8 cellular contexts compared by ENCODE assay signal in the genomic region with DNA sequence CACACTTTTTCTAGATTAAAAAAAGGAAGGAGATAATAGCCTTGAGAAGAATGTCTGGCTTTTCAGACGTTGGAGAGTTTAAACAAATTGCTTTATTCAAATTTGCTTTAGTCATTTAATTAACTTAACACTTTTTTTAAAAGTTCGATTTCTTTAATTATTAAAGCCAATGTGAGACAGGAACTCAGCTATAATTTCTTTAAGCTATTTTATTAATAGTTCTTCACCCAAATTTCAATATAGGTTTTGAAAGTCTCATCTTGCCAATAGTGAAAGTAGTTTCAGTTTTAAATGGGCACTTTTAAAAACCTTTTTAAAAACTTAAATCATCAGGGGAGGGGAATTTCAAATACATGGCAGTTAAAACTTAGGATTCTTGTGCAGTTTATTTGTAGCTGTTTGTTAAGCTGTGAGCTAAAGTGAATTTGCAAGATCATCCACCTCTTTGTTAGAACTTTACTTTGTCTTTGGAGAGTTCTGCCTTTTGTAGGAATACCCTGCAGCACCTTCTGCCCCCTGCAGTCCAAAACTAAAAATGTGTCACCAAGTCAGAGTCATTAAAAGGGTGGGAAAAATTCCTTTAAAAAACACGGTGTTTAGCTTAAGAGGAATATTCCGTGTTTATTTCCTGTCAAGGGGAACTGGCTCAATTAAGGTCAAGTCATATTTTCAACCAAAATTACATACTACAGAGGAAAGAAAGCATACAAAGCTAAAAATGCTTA. TPM values are rescaled to one million over a fixed set of nuclear protein-coding genes. Genes with fewer than 3 reads are reported as not detected.
DNase-seq lines count a peak whose midpoint lies in the region; ATAC-seq, FAIRE-seq and TF ChIP-seq lines count a peak whose summit lies in the region.

No MANE protein-coding gene starts in this region.

- no peak for ATAC-seq in left cardiac atrium
- ATAC-seq in natural killer cell, result peak in 2 of 3 donors; percentile 22 to 30
- no peak for ATAC-seq in GM21360 (IDR thresholded peaks at IDR 0.05; ENCODE audit: unreplicated experiment)

- H3K27me3 ChIP-seq in cardiac muscle cell, result no peaks in the 10 kb centered on the region

- FAIRE-seq in endometrium (lab: Jason Lieb, UNC), result peak; percentile 54

- peak overlapping the region; percentile 99 to 100 for H3K27ac Mint-ChIP-seq in natural killer cell

- peaks cover 6% of the 10 kb centered on the region for H3K36me3 Mint-ChIP-seq in natural killer cell

- H3K4me3 ChIP-seq in cardiac muscle cell, result peak overlapping the region; percentile 97

- no peaks in the 10 kb centered on the region for H3K27me3 Mint-ChIP-seq in natural killer cell (ENCODE audit: low read depth in 2 of 2)

- TF ChIP-seq CTCF in cardiac muscle cell (IDR thresholded peaks at IDR 0.05; ENCODE audit: low read depth, low read length), result peak; percentile 67
- TF ChIP-seq CTCF in natural killer cell (IDR thresholded peaks at IDR 0.05), result peak; percentile 73

- no peaks in the 10 kb centered on the region for H3K9me3 Mint-ChIP-seq in natural killer cell

- peaks cover 33% of the 10 kb centered on the region for H3K36me3 ChIP-seq in cardiac muscle cell

- peak overlapping the region; percentile 94 for H3K27ac ChIP-seq in cardiac muscle cell

- peaks cover 18% of the 10 kb centered on the region for H3K4me1 ChIP-seq in cardiac muscle cell (ENCODE audit: low read depth)

- intact Hi-C loops in left cardiac atrium (cut with DNase I) (loop anchor here (5.0 to 10.0 kb wide), 3 partner anchors 170 to 213 kb away; no protein-coding TSS in a partner anchor), natural killer cell (cut with micrococcal nuclease) (loop anchor here (1.0 to 10.0 kb wide), 6 partner anchors 74 to 212 kb away; a partner anchor contains a TSS)

- peaks cover 44 to 49% of the 10 kb centered on the region in 2 donors for H3K4me1 Mint-ChIP-seq in natural killer cell

- H3K9me3 ChIP-seq in cardiac muscle cell (ENCODE audit: low read depth), result no peaks in the 10 kb centered on the region

- H3K4me3 Mint-ChIP-seq in natural killer cell, result peak overlapping the region; percentile 97

- DNase-seq in cardiac muscle cell (ENCODE audit: low read depth in 1 of 2, low spot score in 1 of 2) (peak; percentile 54 to 78), left cardiac atrium (no peak), Kasumi-1 (lab: John Stamatoyannopoulos, UW) (peak; percentile 79 to 81), T-helper 1 cell (peak in 3 of 5 donors; percentile 22 to 40 (median 33)), natural killer cell (no peak), HK-2 (ENCODE audit: unreplicated experiment) (no peak)

RNA-seq across cellular contexts. Expression of a gene that starts 4.6 kb away (rescaled TPM):
- total RNA-seq in cardiac muscle cell (43.0 and 62.7 TPM in 2 replicates), left cardiac atrium (10 to 100 TPM; 12.0 to 22.9 TPM), natural killer cell (10 to 100 TPM; 57.5 to 74.7 (median 60.4) TPM)
- 41.2 and 62.8 TPM in 2 replicates for polyA plus RNA-seq in cardiac muscle cell

Comparison
In these comparisons a context has a peak if more than half of its experiments do, and no peak if none do; other contexts are left out.
1. DNase-seq: peak in cardiac muscle cell (2 of 2), Kasumi-1 (2 of 2) and T-helper 1 cell (3 of 5); none in left cardiac atrium (single experiment), natural killer cell (single experiment) and HK-2 (single experiment).
2. ATAC-seq: peak in natural killer cell (2 of 3); none in left cardiac atrium (0 of 2) and GM21360 (single experiment).